17 cellular contexts compared by ENCODE assay signal in the genomic region with DNA sequence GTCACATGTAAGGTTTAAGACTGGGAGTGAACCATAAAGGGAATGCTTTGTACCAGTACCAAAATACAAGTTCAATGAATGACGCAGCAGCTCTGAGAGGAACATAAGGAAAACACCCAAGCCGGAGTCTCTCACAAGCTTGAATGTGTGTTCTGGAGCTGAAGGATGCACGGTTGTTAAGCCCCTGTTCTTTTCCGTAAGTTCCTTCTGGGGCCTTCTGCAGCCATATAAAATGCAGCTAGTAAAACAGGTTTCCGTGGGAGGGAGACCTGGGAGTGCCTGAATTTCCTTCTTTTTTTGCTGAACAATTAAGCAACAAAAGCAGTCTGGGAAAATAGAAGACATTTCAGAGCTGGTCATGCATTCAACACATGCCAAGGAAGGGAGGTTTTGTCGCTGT.
DNase-seq lines count a peak whose midpoint lies in the region; ATAC-seq, FAIRE-seq and TF ChIP-seq lines count a peak whose summit lies in the region.
"Had no signal": no experiment of that assay in that cellular context is flagged by ENCODE, and none has a peak within 500 bp of the region (broad histone marks: within the 10 kb centered on the region; RNA-seq: fewer than 3 reads in every experiment).

No MANE protein-coding gene starts in this region.

- H3K79me1 ChIP-seq in H1 (ENCODE audit: low read depth, low read length): no peaks in the 10 kb centered on the region

- H3K18ac ChIP-seq in H1 (ENCODE audit: extremely low read depth, low read length): no peak overlapping the region

- no peak overlapping the region for H3K4me3 ChIP-seq in H1 (ENCODE audit: extremely low read depth in 1 of 4, insufficient read depth in 2 of 4, low read depth in 3 of 4, low read length in 4 of 4)
- H3K4me3 ChIP-seq in retinal pigment epithelial cell (ENCODE audit: low read length): no peak overlapping the region

- H4K20me1 ChIP-seq in H1 (replicated peaks in 1 of 2; ENCODE audit: control insufficient read depth in 1 of 2, insufficient read depth in 2 of 2, low read length in 2 of 2): no peaks in the 10 kb centered on the region

- H4K8ac ChIP-seq in H1 (ENCODE audit: extremely low read depth, insufficient read depth, low read length): no peak overlapping the region

- H3K56ac ChIP-seq in H1 (replicated peaks; ENCODE audit: insufficient read length, low read depth, low read length): no peak overlapping the region

- no peak overlapping the region for H3K14ac ChIP-seq in H1 (ENCODE audit: insufficient read length)

- H2BK12ac ChIP-seq in H1 (ENCODE audit: low read depth, low read length): no peak overlapping the region

- no peak overlapping the region for H2BK120ac ChIP-seq in H1 (replicated peaks; ENCODE audit: low read depth, low read length)

- no peaks in the 10 kb centered on the region for H3K79me2 ChIP-seq in H1 (ENCODE audit: control insufficient read depth in 1 of 2, insufficient read depth in 2 of 2, low read length in 2 of 2)

- H3K4me3 Mint-ChIP-seq in naive thymus-derived CD8-positive, alpha-beta T cell: no peak overlapping the region
- H3K4me3 Mint-ChIP-seq: stimulated activated naive CD8-positive, alpha-beta T cell treated with anti-CD3 and anti-CD28 coated beads, Interleukin-15, amount 100 ng/mL, for 72 hours had no signal

- peak overlapping the region; percentile 42; the same call in 1 of the 2 replicates for H2AFZ ChIP-seq in H1 (ENCODE audit: low read length)

- H4K5ac ChIP-seq in H1 (ENCODE audit: insufficient read length, low read depth, low read length): no peak overlapping the region

- H3K27ac Mint-ChIP-seq in naive thymus-derived CD8-positive, alpha-beta T cell: no peak overlapping the region
- H3K27ac Mint-ChIP-seq: stimulated activated naive CD8-positive, alpha-beta T cell treated with anti-CD3 and anti-CD28 coated beads, Interleukin-15, amount 100 ng/mL, for 72 hours had no signal

- no peaks in the 10 kb centered on the region for H3K4me1 Mint-ChIP-seq in naive thymus-derived CD8-positive, alpha-beta T cell
- H3K4me1 Mint-ChIP-seq: stimulated activated naive CD8-positive, alpha-beta T cell treated with anti-CD3 and anti-CD28 coated beads, Interleukin-15, amount 100 ng/mL, for 72 hours had no signal

- H2AK5ac ChIP-seq in H1 (ENCODE audit: low read depth, low read length): no peak overlapping the region

- no peak overlapping the region for H3K27ac ChIP-seq in H1 (ENCODE audit: low read depth, low read length)

- no peak for ATAC-seq in HG03039 (IDR thresholded peaks at IDR 0.05; ENCODE audit: unreplicated experiment)
- no peak for ATAC-seq in naive thymus-derived CD8-positive, alpha-beta T cell
- ATAC-seq: stimulated activated naive CD8-positive, alpha-beta T cell treated with anti-CD3 and anti-CD28 coated beads, Interleukin-15, amount 100 ng/mL, for 72 hours had no signal

- no peak overlapping the region for H2BK20ac ChIP-seq in H1 (ENCODE audit: low read length)

- no peak overlapping the region for H3K23ac ChIP-seq in H1 (ENCODE audit: insufficient read length)

- POLR2A ChIA-PET in H1 (lab: Charles Lee; ENCODE audit: partially characterized antibody): no interaction called here
- POLR2A ChIA-PET in naive thymus-derived CD8-positive, alpha-beta T cell (lab: Charles Lee): no interaction called here

- H3K36me3 ChIP-seq in H1 (ENCODE audit: control insufficient read depth in 2 of 4, insufficient read depth in 4 of 4, low read length in 3 of 4): no peaks in the 10 kb centered on the region

- no peak overlapping the region for H2BK15ac ChIP-seq in H1 (ENCODE audit: low read length)

- no peak overlapping the region; a peak in 1 of 7 replicates for H3K9ac ChIP-seq in H1 (replicated peaks in 1 of 4; ENCODE audit: extremely low read depth in 1 of 4, low read depth in 3 of 4, low read length in 3 of 4)

- H3K4me2 ChIP-seq in H1 (ENCODE audit: insufficient read depth in 1 of 2, low read depth in 2 of 2, low read length in 2 of 2): no peak overlapping the region

- H3K27me3 Mint-ChIP-seq in naive thymus-derived CD8-positive, alpha-beta T cell: peaks cover 0 to 34% (median 6%) of the 10 kb centered on the region in 5 donors

- no peak overlapping the region for H3K4ac ChIP-seq in H1 (replicated peaks; ENCODE audit: insufficient read length, low read depth, low read length)

- peaks cover 0 to 9% (median 0%) of the 10 kb centered on the region in 9 donors for H3K9me3 Mint-ChIP-seq in naive thymus-derived CD8-positive, alpha-beta T cell
- H3K9me3 Mint-ChIP-seq: stimulated activated naive CD8-positive, alpha-beta T cell treated with anti-CD3 and anti-CD28 coated beads, Interleukin-15, amount 100 ng/mL, for 72 hours had no signal

- DNase-seq in ELF-1 (ENCODE audit: low read depth, low spot score) (peak; percentile 34), H1 (ENCODE audit: low read depth in 1 of 2, low spot score in 2 of 2) (no peak), islet precursor cell (peak; percentile 59), retinal pigment epithelial cell (ENCODE audit: low read depth) (peak; percentile 52), ureter (ENCODE audit: low spot score) (no peak)
- DNase-seq in activated CD4-positive, alpha-beta T cell treated with anti-CD3 and anti-CD28 coated beads for 1 hour: no peak
- no peak for DNase-seq in naive thymus-derived CD8-positive, alpha-beta T cell
- DNase-seq: activated gamma-delta T cell; EL; Kasumi-1; kidney; NCI-H1436 treated with DMSO at 0.1 percent for 48 hours; NCI-H226; posterior cingulate gyrus; SIG-M5; stimulated activated naive CD8-positive, alpha-beta T cell treated with anti-CD3 and anti-CD28 coated beads, Interleukin-15, amount 100 ng/mL, for 72 hours had no signal

- TF ChIP-seq RAD21 in H1 (IDR thresholded peaks at IDR 0.05 in 1 of 2, conservative IDR thresholded peaks at IDR 0.05 in 1 of 2; ENCODE audit: low read depth in 2 of 2, low read length in 2 of 2): no peak

- H3K4me1 ChIP-seq in H1 (replicated peaks in 1 of 4; ENCODE audit: control insufficient read depth in 3 of 4, insufficient read depth in 4 of 4, low read length in 3 of 4): no peaks in the 10 kb centered on the region

- no peaks in the 10 kb centered on the region for H3K36me3 Mint-ChIP-seq in naive thymus-derived CD8-positive, alpha-beta T cell

- no peak for FAIRE-seq in H1 (lab: Jason Lieb, UNC)

- no peaks in the 10 kb centered on the region for H3K27me3 ChIP-seq in H1 (replicated peaks in 1 of 4; ENCODE audit: control insufficient read depth in 3 of 4, extremely low read depth in 1 of 4, insufficient read depth in 3 of 4, low read length in 3 of 4)

- no peaks in the 10 kb centered on the region for H3K9me3 ChIP-seq in H1 (ENCODE audit: insufficient read depth in 2 of 2, low read depth in 1 of 2, low read length in 1 of 2)

- CTCF ChIA-PET in H1 (lab: Charles Lee; ENCODE audit: partially characterized antibody): no interaction called here

- H3K23me2 ChIP-seq in H1 (ENCODE audit: low read depth, low read length): no peaks in the 10 kb centered on the region

- H4K91ac ChIP-seq in H1 (replicated peaks; ENCODE audit: insufficient read length, low read length): no peak overlapping the region

- TF ChIP-seq EP300 in H1 (IDR thresholded peaks at IDR 0.05; ENCODE audit: borderline replicate concordance in 1 of 2, low read depth in 2 of 2, low read length in 2 of 2): no peak

- WGBS in H1 (ENCODE audit: extremely low coverage in 1 of 2, insufficient coverage in 1 of 2, insufficient read length in 1 of 2, insufficient replicate concordance in 2 of 2, low coverage in 1 of 2, low lambda C conversion rate in 2 of 2, missing lambda C conversion rate in 1 of 2), 2 experiments: 94% methylated on average over 6 of the region's 6 CpGs; no CpG with 5 or more reads in 1 of the 2 experiments

- no peak overlapping the region for H2BK5ac ChIP-seq in H1 (ENCODE audit: low read depth, low read length)

- no peak for TF ChIP-seq CTCF in H1 (IDR thresholded peaks at IDR 0.05; ENCODE audit: control extremely low read depth in 1 of 3, insufficient read depth in 1 of 3, low read depth in 1 of 3, low read length in 3 of 3)
- no peak for TF ChIP-seq CTCF in retinal pigment epithelial cell (conservative IDR thresholded peaks at IDR 0.05; ENCODE audit: low read depth, low read length)

- no peak for TF ChIP-seq POLR2A in H1 (IDR thresholded peaks at IDR 0.05; ENCODE audit: control extremely low read depth in 1 of 2, low read depth in 2 of 2, low read length in 2 of 2)

TF ChIP-seq in H1, 55 proteins besides CTCF, POLR2A, EP300 and RAD21:
- TF ChIP-seq TAF7 (optimal IDR thresholded peaks at IDR 0.05; ENCODE audit: borderline replicate concordance, low read depth, low read length) (no peak), YY1 (IDR thresholded peaks at IDR 0.05; ENCODE audit: low read depth, low read length) (no peak), TEAD4 (IDR thresholded peaks at IDR 0.05; ENCODE audit: low read depth, low read length) (no peak), SAP30 (IDR thresholded peaks at IDR 0.05; ENCODE audit: insufficient read depth, insufficient replicate concordance, low read length) (no peak), KDM4A (IDR thresholded peaks at IDR 0.05; ENCODE audit: low read depth, low read length, severe bottlenecking) (no peak), KDM5A (IDR thresholded peaks at IDR 0.05; ENCODE audit: low read length) (no peak), SIN3A (conservative IDR thresholded peaks at IDR 0.05 in 1 of 2, IDR thresholded peaks at IDR 0.05 in 1 of 2; ENCODE audit: low read depth in 1 of 2, low read length in 2 of 2) (no peak), GABPA (IDR thresholded peaks at IDR 0.05; ENCODE audit: borderline replicate concordance, insufficient read depth, low read length) (no peak), GTF2F1 (IDR thresholded peaks at IDR 0.05; ENCODE audit: borderline replicate concordance, low read depth, low read length) (no peak), NRF1 (IDR thresholded peaks at IDR 0.05; ENCODE audit: low read depth, low read length) (no peak), SRF (IDR thresholded peaks at IDR 0.05; ENCODE audit: low read depth, low read length) (no peak), BRCA1 (IDR thresholded peaks at IDR 0.05; ENCODE audit: low read depth, low read length) (no peak), CBX8 (IDR thresholded peaks at IDR 0.05; ENCODE audit: borderline replicate concordance, low read depth, low read length) (no peak), CTBP2 (IDR thresholded peaks at IDR 0.05; ENCODE audit: borderline replicate concordance, insufficient read depth, insufficient read length, low read length) (no peak), TBP (IDR thresholded peaks at IDR 0.05; ENCODE audit: low read depth, low read length) (no peak), SUZ12 (IDR thresholded peaks at IDR 0.05; ENCODE audit: low read length) (no peak)
- TF ChIP-seq, protein P1, sequence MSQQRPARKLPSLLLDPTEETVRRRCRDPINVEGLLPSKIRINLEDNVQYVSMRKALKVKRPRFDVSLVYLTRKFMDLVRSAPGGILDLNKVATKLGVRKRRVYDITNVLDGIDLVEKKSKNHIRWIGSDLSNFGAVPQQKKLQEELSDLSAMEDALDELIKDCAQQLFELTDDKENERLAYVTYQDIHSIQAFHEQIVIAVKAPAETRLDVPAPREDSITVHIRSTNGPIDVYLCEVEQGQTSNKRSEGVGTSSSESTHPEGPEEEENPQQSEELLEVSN (IDR thresholded peaks at IDR 0.05): no peak

Comparison
In these comparisons a context has a peak if more than half of its experiments do, and no peak if none do; other contexts are left out.
1. DNase-seq: peak in ELF-1 (single experiment), islet precursor cell (single experiment) and retinal pigment epithelial cell (single experiment); none in H1 (0 of 2), ureter (single experiment), activated CD4-positive, alpha-beta T cell treated with anti-CD3 and anti-CD28 coated beads for 1 hour (single experiment) and naive thymus-derived CD8-positive, alpha-beta T cell (0 of 10).